14 cellular contexts compared by ENCODE assay signal in the genomic region with DNA sequence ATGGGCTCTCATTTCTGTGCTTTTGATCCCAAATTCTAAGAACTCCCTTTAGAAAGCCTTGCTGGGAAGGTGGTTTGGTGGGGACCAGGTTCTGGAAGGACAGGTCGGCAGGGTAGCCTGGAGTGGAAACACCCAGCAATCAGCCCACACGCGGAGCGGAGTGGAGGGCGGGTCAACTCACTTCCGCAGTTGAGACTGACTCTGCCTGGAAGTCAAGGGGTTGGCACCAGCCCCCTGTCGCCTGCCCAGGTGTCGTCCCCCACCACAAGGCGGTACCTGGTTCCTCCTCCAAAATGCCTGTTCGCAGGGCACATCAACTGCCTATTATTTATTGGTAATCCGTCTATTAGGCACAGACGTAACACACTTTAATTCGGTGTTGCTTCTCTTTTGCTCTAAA.
A peak's percentile ranks its signal among the peaks of the same experiment; 100 is the strongest.
DNase-seq lines count a peak whose midpoint lies in the region; ATAC-seq and TF ChIP-seq lines count a peak whose summit lies in the region.
"Had no signal": no experiment of that assay in that cellular context is flagged by ENCODE, and none has a peak within 500 bp of the region (broad histone marks: within the 10 kb centered on the region; RNA-seq: fewer than 3 reads in every experiment).

No MANE protein-coding gene starts in this region.

- H3K9ac ChIP-seq in HUES6 (ENCODE audit: low read length), result no peak overlapping the region

- H3K36me3 ChIP-seq in HUES6 (ENCODE audit: control insufficient read depth, insufficient read depth, low read length) (no peaks in the 10 kb centered on the region), testis (ENCODE audit: low read depth, missing control alignments) (no peaks in the 10 kb centered on the region), esophagus squamous epithelium (no peaks in the 10 kb centered on the region)

- POLR2A ChIA-PET in CD4-positive, alpha-beta T cell (lab: Charles Lee), result interaction anchor here (0.6 kb wide), 1 partner anchor 143 kb away, joined by 3 read pairs; no protein-coding TSS in a partner anchor

- no peak overlapping the region for H3K27ac ChIP-seq in HUES6 (ENCODE audit: low read depth, low read length)
- H3K27ac ChIP-seq in coronary artery, result no peak overlapping the region
- H3K27ac ChIP-seq in testis, result no peak overlapping the region
- no peak overlapping the region for H3K27ac ChIP-seq in CD4-positive, alpha-beta T cell (ENCODE audit: low read depth, low read length)
- H3K27ac ChIP-seq in esophagus squamous epithelium, result no peak overlapping the region
- H3K27ac ChIP-seq: PC-9, SK-N-MC had no signal

- H3K9me3 ChIP-seq in HUES6 (ENCODE audit: control insufficient read depth, insufficient read depth, low read depth, low read length) (no peaks in the 10 kb centered on the region), testis (no peaks in the 10 kb centered on the region), esophagus squamous epithelium (no peaks in the 10 kb centered on the region)
- H3K9me3 ChIP-seq in CD4-positive, alpha-beta T cell (ENCODE audit: control insufficient read depth, low read length), result no peaks in the 10 kb centered on the region

- H3K27me3 Mint-ChIP-seq in nephron (ENCODE audit: low read depth), result peaks cover 50% of the 10 kb centered on the region
- peaks cover 53% of the 10 kb centered on the region for H3K27me3 Mint-ChIP-seq in CD4-positive, alpha-beta T cell

- H3K36me3 Mint-ChIP-seq in nephron (ENCODE audit: low read depth), result no peaks in the 10 kb centered on the region
- H3K36me3 Mint-ChIP-seq in CD4-positive, alpha-beta T cell (ENCODE audit: low read depth), result no peaks in the 10 kb centered on the region

- WGBS in testis, 2 donors, result 0 to 7% methylated on average over 3 to 13 of the region's 13 CpGs
- 53 to 59% methylated on average over 5 to 10 of the region's 13 CpGs for WGBS in esophagus squamous epithelium, 2 donors

- DNase-seq in coronary artery (ENCODE audit: low spot score) (peak; percentile 35), testis (peak; percentile 12), NCI-H1048 (lab: John Stamatoyannopoulos, UW) (no peak), esophagus squamous epithelium (lab: John Stamatoyannopoulos, UW) (no peak)
- no peak for DNase-seq in CD4-positive, alpha-beta T cell
- DNase-seq: HCEC 1CT, NCI-H1436 treated with DMSO at 0.1 percent for 48 hours, NCI-H2081, NCI-H226, NCI-H69, PC-9 had no signal

- H3K4me1 ChIP-seq in HUES6 (ENCODE audit: control insufficient read depth, insufficient read depth, low read length), result peaks cover 26% of the 10 kb centered on the region
- H3K4me1 ChIP-seq in testis, result peaks cover 3% of the 10 kb centered on the region
- H3K4me1 ChIP-seq in esophagus squamous epithelium, result peaks cover 0 to 7% (median 0%) of the 10 kb centered on the region in 3 donors

- TF ChIP-seq CTCF in coronary artery (IDR thresholded peaks at IDR 0.05) (no peak), nephron (IDR thresholded peaks at IDR 0.05; ENCODE audit: unreplicated experiment in 3 of 3) (no peak), testis (IDR thresholded peaks at IDR 0.05) (no peak), esophagus squamous epithelium (IDR thresholded peaks at IDR 0.05) (no peak)
- no peak for TF ChIP-seq CTCF in CD4-positive, alpha-beta T cell (IDR thresholded peaks at IDR 0.05)

- CTCF ChIA-PET in CD4-positive, alpha-beta T cell (lab: Charles Lee), result no interaction called here

- H3K4me3 Mint-ChIP-seq in nephron, result peak overlapping the region; percentile 11 to 34 (median 15)
- no peak overlapping the region for H3K4me3 Mint-ChIP-seq in CD4-positive, alpha-beta T cell

- no peaks in the 10 kb centered on the region for H3K9me3 Mint-ChIP-seq in nephron
- no peaks in the 10 kb centered on the region for H3K9me3 Mint-ChIP-seq in CD4-positive, alpha-beta T cell

- no peak for ATAC-seq in CD4-positive, alpha-beta T cell (ENCODE audit: poor library complexity)

- no peaks in the 10 kb centered on the region; the same call in 1 of the 2 replicates for H3K27me3 ChIP-seq in HUES6 (ENCODE audit: control insufficient read depth, insufficient read depth, low read length)
- no peaks in the 10 kb centered on the region for H3K27me3 ChIP-seq in testis
- H3K27me3 ChIP-seq in CD4-positive, alpha-beta T cell (ENCODE audit: control insufficient read depth, insufficient read depth, low read length), result no peaks in the 10 kb centered on the region
- H3K27me3 ChIP-seq in esophagus squamous epithelium, result peaks cover 0 to 41% (median 0%) of the 10 kb centered on the region in 4 donors

- no peak for TF ChIP-seq POLR2A in testis (IDR thresholded peaks at IDR 0.05)
- TF ChIP-seq POLR2A in esophagus squamous epithelium (IDR thresholded peaks at IDR 0.05), result no peak

- intact Hi-C loops in testis (cut with DNase I; ENCODE audit: low total_unique reads) (no loop called here), esophagus squamous epithelium (cut with DNase I) (no loop called here)
- intact Hi-C loops in CD4-positive, alpha-beta T cell (cut with DNase I, micrococcal nuclease), result no loop called here

- peaks cover 33% of the 10 kb centered on the region for H3K4me1 Mint-ChIP-seq in nephron
- no peaks in the 10 kb centered on the region for H3K4me1 Mint-ChIP-seq in CD4-positive, alpha-beta T cell (ENCODE audit: low read depth)

- H3K4me3 ChIP-seq in HUES6 (ENCODE audit: low read depth, low read length) (peak overlapping the region; percentile 7; the same call in 1 of the 2 replicates), coronary artery (no peak overlapping the region), testis (no peak overlapping the region), esophagus squamous epithelium (no peak overlapping the region)
- H3K4me3 ChIP-seq: PC-9, SK-N-MC had no signal

- peak overlapping the region; percentile 5 to 45 (median 31) for H3K27ac Mint-ChIP-seq in nephron
- H3K27ac Mint-ChIP-seq in CD4-positive, alpha-beta T cell, result no peak overlapping the region

Comparison
In these comparisons a context has a peak if more than half of its experiments do, and no peak if none do; other contexts are left out.
1. DNase-seq: peak in coronary artery (single experiment) and testis (single experiment); none in CD4-positive, alpha-beta T cell (0 of 10), NCI-H1048 (single experiment) and esophagus squamous epithelium (single experiment).